In the genomic region with DNA sequence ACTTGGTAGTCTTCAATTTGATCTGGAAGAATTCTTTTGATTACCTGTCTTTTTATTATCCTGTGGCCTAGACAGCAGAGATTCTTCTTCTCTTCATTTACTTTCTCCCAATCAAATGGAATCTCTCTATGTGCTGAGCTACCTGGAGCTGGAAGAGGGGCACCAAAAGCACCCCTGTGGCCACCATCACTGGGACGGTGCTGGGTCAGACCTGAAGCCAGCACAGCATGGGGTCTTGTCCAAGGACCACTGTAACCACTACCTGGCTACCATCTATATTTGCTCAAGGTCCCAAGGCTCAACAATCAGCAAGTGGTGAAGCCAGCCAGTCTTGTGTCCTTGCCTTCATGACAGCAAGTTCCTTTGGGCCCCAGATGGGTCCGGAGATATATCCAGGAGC, we compare ENCODE assay signal across 9 cellular contexts.
"Had no signal": no experiment of that assay in that cellular context is flagged by ENCODE, and none has a peak within 500 bp of the region (broad histone marks: within the 10 kb centered on the region; RNA-seq: fewer than 3 reads in every experiment).

No MANE protein-coding gene starts in this region.

- DNase-seq: GM23248, GOT3, H7, H9, HCEC 1CT, HFFc6 had no signal

- H3K4me1 ChIP-seq: HAP-1 had no signal

- H3K4me3 Mint-ChIP-seq: GM23338, H9, HFFc6 had no signal

- H3K4me3 ChIP-seq: GM23248, GM23338, HAP-1 had no signal

- H3K36me3 ChIP-seq: HAP-1 had no signal

- H3K9me3 ChIP-seq: HAP-1 had no signal

- H3K9me3 Mint-ChIP-seq: GM23338, HFFc6 had no signal

- ATAC-seq: GM23338, HCT116 had no signal

- H3K27ac ChIP-seq: GM23248 had no signal

- H3K27ac Mint-ChIP-seq: GM23338, H9, HFFc6 had no signal
